ENCODE assay signal across 19 cellular contexts in genomic region chr11:69041516-69041915, GRCh38. TPM values are rescaled to one million over a fixed set of nuclear protein-coding genes. Genes with fewer than 3 reads are reported as not detected.
DNase-seq lines count a peak whose midpoint lies in the region; ATAC-seq and TF ChIP-seq lines count a peak whose summit lies in the region.
"Had no signal": no experiment of that assay in that cellular context is flagged by ENCODE, and none has a peak within 500 bp of the region (broad histone marks: within the 10 kb centered on the region; RNA-seq: fewer than 3 reads in every experiment).

No MANE protein-coding gene starts in this region.

- H3K9me3 ChIP-seq in left ventricle myocardium inferior (replicated peaks) = no peaks in the 10 kb centered on the region

- H3K27ac ChIP-seq in left ventricle myocardium inferior (replicated peaks) = peak overlapping the region; percentile 40
- H3K27ac ChIP-seq: C4-2B, VCaP had no signal

- TF ChIP-seq CTCF in left ventricle myocardium inferior (IDR thresholded peaks at IDR 0.05; ENCODE audit: borderline replicate concordance) = no peak

- no peak overlapping the region for H3K4me3 ChIP-seq in left ventricle myocardium inferior
- H3K4me3 ChIP-seq: lung had no signal

- ATAC-seq in Right ventricle myocardium inferior (peak; percentile 36), HG02981 (IDR thresholded peaks at IDR 0.05; ENCODE audit: unreplicated experiment) (no peak), GM21723 (IDR thresholded peaks at IDR 0.05; ENCODE audit: unreplicated experiment) (no peak)

- DNase-seq in Right ventricle myocardium inferior (ENCODE audit: missing footprints) (no peak), cardiac septum (ENCODE audit: low spot score) (no peak), amniotic epithelial cell (ENCODE audit: low read depth) (peak; percentile 71), left ventricle myocardium inferior (no peak), NCI-H2107 (lab: John Stamatoyannopoulos, UW) (no peak), ureter (ENCODE audit: low spot score) (no peak)
- DNase-seq: activated CD4-positive, alpha-beta T cell treated with anti-CD3 and anti-CD28 coated beads, Interleukin-2, amount 10 ng/mL, durations not matched to agents 7 days and 5 days; activated effector memory CD4-positive, alpha-beta T cell treated with Interleukin-2 at 50 U/mL for 16 hours; Calu3; islet precursor cell; NCI-H510A; retina; stimulated activated naive CD4-positive, alpha-beta T cell treated with Interleukin-2 at 50 U/mL for 16 hours had no signal

- H3K4me1 ChIP-seq in left ventricle myocardium inferior = peaks cover 12% of the 10 kb centered on the region

- no peaks in the 10 kb centered on the region for H3K36me3 ChIP-seq in left ventricle myocardium inferior

- no peaks in the 10 kb centered on the region for H3K27me3 ChIP-seq in left ventricle myocardium inferior (ENCODE audit: low read depth)

- intact Hi-C loops in Right ventricle myocardium inferior (cut with DNase I) = loop anchor here (5.0 kb wide), 2 partner anchors 114 to 139 kb away; partner anchors contain the start of genes IGHMBP2 and MRPL21
- intact Hi-C loops in cardiac septum (cut with DNase I) = no loop called here
- intact Hi-C loops in left ventricle myocardium inferior (cut with micrococcal nuclease) = no loop called here

RNA-seq across cellular contexts. Expression of gene TPCN2, which starts 7.2 kb away (rescaled TPM):
- total RNA-seq in Right ventricle myocardium inferior = 9.1 TPM
- total RNA-seq in cardiac septum = 12.5 TPM
- total RNA-seq in left ventricle myocardium inferior = 9.2 TPM
- 27.9 TPM for total RNA-seq in ureter

RNA-seq across cellular contexts. Expression of gene MRGPRF, which starts 28.5 kb away (rescaled TPM):
- total RNA-seq in Right ventricle myocardium inferior (7.6 TPM), cardiac septum (2.3 TPM), left ventricle myocardium inferior (3.9 TPM), ureter (75.2 TPM)
- total RNA-seq: activated CD4-positive, alpha-beta T cell treated with anti-CD3 and anti-CD28 coated beads, Interleukin-2, amount 10 ng/mL, durations not matched to agents 7 days and 5 days; Daoy had no signal
